Comparison of ENCODE assay signal across 18 cellular contexts in genomic region chr14:70646705-70647104, GRCh38. TPM values are rescaled to one million over a fixed set of nuclear protein-coding genes. Genes with fewer than 3 reads are reported as not detected.
DNase-seq lines count a peak whose midpoint lies in the region; ATAC-seq and TF ChIP-seq lines count a peak whose summit lies in the region.
"Had no signal": no experiment of that assay in that cellular context is flagged by ENCODE, and none has a peak within 500 bp of the region (broad histone marks: within the 10 kb centered on the region; RNA-seq: fewer than 3 reads in every experiment).

No MANE protein-coding gene starts in this region.

- H3K4me2 ChIP-seq in SU-DHL-6 (ENCODE audit: low read depth, low read length, poor library complexity, severe bottlenecking): peak overlapping the region; percentile 96
- no peak overlapping the region for H3K4me2 ChIP-seq in neural progenitor cell

- H3K4me3 Mint-ChIP-seq in activated T-cell treated with anti-CD3 and anti-CD28 coated beads, Interleukin-2, amount 50 U/mL, for 24 hours: no peak overlapping the region
- no peak overlapping the region for H3K4me3 Mint-ChIP-seq in activated T-cell treated with anti-CD3 and anti-CD28 coated beads, Interleukin-2, amount 50 U/mL, for 4 hours
- peak overlapping the region; percentile 39 for H3K4me3 Mint-ChIP-seq in neural progenitor cell
- H3K4me3 Mint-ChIP-seq: dendritic cell treated with granulocyte-macrophage colony-stimulating factor and Interleukin-4, amounts not matched to agents 40 ng/mL and 50 ng/mL, for 4 days had no signal

- H3K9me3 Mint-ChIP-seq in activated T-cell treated with anti-CD3 and anti-CD28 coated beads, Interleukin-2, amount 50 U/mL, for 24 hours: no peaks in the 10 kb centered on the region
- no peaks in the 10 kb centered on the region for H3K9me3 Mint-ChIP-seq in activated T-cell treated with anti-CD3 and anti-CD28 coated beads, Interleukin-2, amount 50 U/mL, for 4 hours
- no peaks in the 10 kb centered on the region for H3K9me3 Mint-ChIP-seq in neural progenitor cell
- H3K9me3 Mint-ChIP-seq: dendritic cell treated with granulocyte-macrophage colony-stimulating factor and Interleukin-4, amounts not matched to agents 40 ng/mL and 50 ng/mL, for 4 days had no signal

- peaks cover 21% of the 10 kb centered on the region for H3K36me3 Mint-ChIP-seq in activated T-cell treated with anti-CD3 and anti-CD28 coated beads, Interleukin-2, amount 50 U/mL, for 24 hours (ENCODE audit: low read depth)
- H3K36me3 Mint-ChIP-seq in activated T-cell treated with anti-CD3 and anti-CD28 coated beads, Interleukin-2, amount 50 U/mL, for 4 hours (ENCODE audit: insufficient read depth): peaks cover 6% of the 10 kb centered on the region
- H3K36me3 Mint-ChIP-seq in neural progenitor cell: peaks cover 14% of the 10 kb centered on the region

- peaks cover 82% of the 10 kb centered on the region for H3K4me1 Mint-ChIP-seq in activated T-cell treated with anti-CD3 and anti-CD28 coated beads, Interleukin-2, amount 50 U/mL, for 24 hours (ENCODE audit: low read depth)
- H3K4me1 Mint-ChIP-seq in activated T-cell treated with anti-CD3 and anti-CD28 coated beads, Interleukin-2, amount 50 U/mL, for 4 hours (ENCODE audit: low read depth): peaks cover 67% of the 10 kb centered on the region
- peaks cover 31% of the 10 kb centered on the region for H3K4me1 Mint-ChIP-seq in neural progenitor cell

- no peak for ATAC-seq in activated T-cell treated with anti-CD3 and anti-CD28 coated beads, Interleukin-2, amount 50 U/mL, for 4 hours
- ATAC-seq in SK-N-SH treated with all-trans-retinoic acid at 6 μM for 48 hours: no peak

- H4K20me1 ChIP-seq in SU-DHL-6 (ENCODE audit: low read depth, low read length) (no peaks in the 10 kb centered on the region), neural progenitor cell (ENCODE audit: low read depth) (peaks cover 11% of the 10 kb centered on the region)

- no peaks in the 10 kb centered on the region for H3K9me2 ChIP-seq in SU-DHL-6 (replicated peaks; ENCODE audit: insufficient read depth, low read length)

- H3K27me3 ChIP-seq in SU-DHL-6 (ENCODE audit: low read length): no peaks in the 10 kb centered on the region
- peaks cover 25% of the 10 kb centered on the region for H3K27me3 ChIP-seq in neural progenitor cell

- peaks cover 20% of the 10 kb centered on the region for H3K4me1 ChIP-seq in neural progenitor cell

- H3K9ac ChIP-seq in SU-DHL-6 (ENCODE audit: low read length) (no peak overlapping the region), neural progenitor cell (no peak overlapping the region)

- H3F3A ChIP-seq in SU-DHL-6 (ENCODE audit: insufficient read depth): peaks cover 29% of the 10 kb centered on the region
- H3F3A ChIP-seq in neural progenitor cell (ENCODE audit: low read depth): no peaks in the 10 kb centered on the region

- H3K36me3 ChIP-seq in SU-DHL-6 (ENCODE audit: low read length): peaks cover 18% of the 10 kb centered on the region
- H3K36me3 ChIP-seq in neural progenitor cell: no peaks in the 10 kb centered on the region
- H3K36me3 ChIP-seq: neutrophil had no signal

- no peak for DNase-seq in activated T-cell treated with anti-CD3 and anti-CD28 coated beads, Interleukin-2, amount 50 U/mL, for 24 hours
- no peak for DNase-seq in activated T-cell treated with anti-CD3 and anti-CD28 coated beads, Interleukin-2, amount 50 U/mL, for 4 hours
- DNase-seq in central memory CD4-positive, alpha-beta T cell: peak; percentile 21
- DNase-seq in neural progenitor cell (ENCODE audit: low spot score) (peak; percentile 13), NCI-H2171 (lab: John Stamatoyannopoulos, UW) (no peak), A172 (ENCODE audit: low spot score) (no peak)
- DNase-seq: ACHN; activated CD4-positive, alpha-beta T cell treated with anti-CD3 and anti-CD28 coated beads for 1 hour; esophagus squamous epithelium; KG1; kidney; NCI-H1092 treated with DMSO at 0.1 percent for 48 hours; NK-92 treated with Interleukin-12 subunit alpha and Interleukin-12 subunit beta, amount 100 ng/mL, for 24 hours; Right ventricle myocardium superior had no signal

- no peak overlapping the region for H3K4me3 ChIP-seq in SU-DHL-6 (ENCODE audit: insufficient read depth, low read length, poor library complexity, severe bottlenecking)
- no peak overlapping the region for H3K4me3 ChIP-seq in neural progenitor cell
- H3K4me3 ChIP-seq: esophagus squamous epithelium had no signal

- H3K27ac Mint-ChIP-seq in activated T-cell treated with anti-CD3 and anti-CD28 coated beads, Interleukin-2, amount 50 U/mL, for 24 hours: peak overlapping the region; percentile 70
- H3K27ac Mint-ChIP-seq in neural progenitor cell: peak overlapping the region; percentile 80
- H3K27ac Mint-ChIP-seq: dendritic cell treated with granulocyte-macrophage colony-stimulating factor and Interleukin-4, amounts not matched to agents 40 ng/mL and 50 ng/mL, for 4 days had no signal

- no peaks in the 10 kb centered on the region for H3K9me3 ChIP-seq in SU-DHL-6 (ENCODE audit: insufficient read depth, low read length)
- no peaks in the 10 kb centered on the region for H3K9me3 ChIP-seq in neural progenitor cell (ENCODE audit: low read depth)
- H3K9me3 ChIP-seq: esophagus squamous epithelium, neutrophil had no signal

- H2AFZ ChIP-seq in SU-DHL-6 (ENCODE audit: low read depth, low read length, severe bottlenecking): no peak overlapping the region
- H2AFZ ChIP-seq in neural progenitor cell (replicated peaks): no peak overlapping the region

- H3K27ac ChIP-seq in SU-DHL-6 (ENCODE audit: low read depth, low read length) (no peak overlapping the region; the same call in 1 of the 2 replicates), neural progenitor cell (no peak overlapping the region)
- H3K27ac ChIP-seq: esophagus squamous epithelium, neutrophil had no signal

- H3K27me3 Mint-ChIP-seq in activated T-cell treated with anti-CD3 and anti-CD28 coated beads, Interleukin-2, amount 50 U/mL, for 24 hours: no peaks in the 10 kb centered on the region
- no peaks in the 10 kb centered on the region for H3K27me3 Mint-ChIP-seq in activated T-cell treated with anti-CD3 and anti-CD28 coated beads, Interleukin-2, amount 50 U/mL, for 4 hours (ENCODE audit: low read depth)
- no peaks in the 10 kb centered on the region for H3K27me3 Mint-ChIP-seq in neural progenitor cell (ENCODE audit: insufficient read depth, low read depth)

- TF ChIP-seq CTCF in SU-DHL-6 (IDR thresholded peaks at IDR 0.05; ENCODE audit: insufficient read depth, low read length, poor library complexity, severe bottlenecking): no peak
- TF ChIP-seq CTCF in neural progenitor cell (IDR thresholded peaks at IDR 0.05): no peak

- H3K79me2 ChIP-seq in SU-DHL-6 (ENCODE audit: insufficient read depth, low read length) (peaks cover 95% of the 10 kb centered on the region), neural progenitor cell (ENCODE audit: low read depth) (peaks cover 25% of the 10 kb centered on the region)

TF ChIP-seq in SK-N-SH treated with all-trans-retinoic acid at 6 μM for 48 hours, 23 proteins besides CTCF, POLR2A, EP300 and RAD21:
- TF ChIP-seq ZC3H10 (CRISPR knock-in tag; IDR thresholded peaks at IDR 0.05): no peak
TF ChIP-seq in SK-N-SH treated with all-trans-retinoic acid at 6 μM for 48 hours: peak in this region for 0.

RNA-seq across cellular contexts. Expression of gene TTC9, which starts 5.0 kb away (rescaled TPM):
- 1 to 10 TPM; 3.2 to 4.0 (median 3.6) TPM for total RNA-seq in activated T-cell treated with anti-CD3 and anti-CD28 coated beads, Interleukin-2, amount 50 U/mL, for 4 hours
- 3.5 and 3.7 TPM in 2 replicates for total RNA-seq in neural progenitor cell (ENCODE audit: low replicate concordance)
- total RNA-seq in A172 (2014; rRNA removed; shearing (Covaris generic)): 1.1 and 1.4 TPM in 2 replicates

RNA-seq across cellular contexts. Expression of gene MED6, which starts 46.2 kb away (rescaled TPM):
- total RNA-seq in activated T-cell treated with anti-CD3 and anti-CD28 coated beads, Interleukin-2, amount 50 U/mL, for 4 hours: 10 to 100 TPM; 55.7 to 59.9 (median 57.9) TPM
- total RNA-seq in neural progenitor cell (ENCODE audit: low replicate concordance): 57.5 and 82.0 TPM in 2 replicates
- total RNA-seq in A172 (2014; rRNA removed; shearing (Covaris generic)): 21.7 and 25.1 TPM in 2 replicates

Comparison
In these comparisons a context has a peak if more than half of its experiments do, and no peak if none do; other contexts are left out.
1. DNase-seq: peak in central memory CD4-positive, alpha-beta T cell (single experiment) and neural progenitor cell (single experiment); none in activated T-cell treated with anti-CD3 and anti-CD28 coated beads, Interleukin-2, amount 50 U/mL, for 24 hours (single experiment), activated T-cell treated with anti-CD3 and anti-CD28 coated beads, Interleukin-2, amount 50 U/mL, for 4 hours (single experiment), NCI-H2171 (single experiment) and A172 (single experiment).